Comparison of ENCODE assay signal across 8 cellular contexts in genomic region chr22:19479358-19480172, GRCh38. TPM values are rescaled to one million over a fixed set of nuclear protein-coding genes. Genes with fewer than 3 reads are reported as not detected.
DNase-seq lines count a peak whose midpoint lies in the region; ATAC-seq and TF ChIP-seq lines count a peak whose summit lies in the region.

TSS of gene CDC45 (plus strand) at chr22:19479920. CDS start at chr22:19479969, 49 bp downstream.

- TF ChIP-seq CTCF in C4-2B (conservative IDR thresholded peaks at IDR 0.05) = no peak

- H3K4me1 Mint-ChIP-seq in dendritic cell treated with granulocyte-macrophage colony-stimulating factor and Interleukin-4, amounts not matched to agents 40 ng/mL and 50 ng/mL, for 4 days (ENCODE audit: low read depth) = peaks cover 33% of the 10 kb centered on the region

- H3K9me3 Mint-ChIP-seq in dendritic cell treated with granulocyte-macrophage colony-stimulating factor and Interleukin-4, amounts not matched to agents 40 ng/mL and 50 ng/mL, for 4 days = no peaks in the 10 kb centered on the region

- H3K27me3 Mint-ChIP-seq in dendritic cell treated with granulocyte-macrophage colony-stimulating factor and Interleukin-4, amounts not matched to agents 40 ng/mL and 50 ng/mL, for 4 days = no peaks in the 10 kb centered on the region

- H3K27ac Mint-ChIP-seq in dendritic cell treated with granulocyte-macrophage colony-stimulating factor and Interleukin-4, amounts not matched to agents 40 ng/mL and 50 ng/mL, for 4 days = peak within 1 kb of the TSS; percentile 97

- DNase-seq in NCI-H774 (lab: John Stamatoyannopoulos, UW) (peak; percentile 97), left lobe of liver (ENCODE audit: low spot score) (peak; percentile 97)
- DNase-seq in activated CD4-positive, alpha-beta T cell treated with anti-CD3 and anti-CD28 coated beads, Interleukin-2, amount 50 U/mL, for 4 hours = peak; percentile 93 to 94
- peak; percentile 92 for DNase-seq in stimulated activated CD4-positive, alpha-beta T cell treated with anti-CD3 and anti-CD28 coated beads, Interleukin-2, amount 100 ng/mL, for 4 hours (ENCODE audit: low read depth)

- H3K36me3 Mint-ChIP-seq in dendritic cell treated with granulocyte-macrophage colony-stimulating factor and Interleukin-4, amounts not matched to agents 40 ng/mL and 50 ng/mL, for 4 days (ENCODE audit: low read depth) = peaks cover 28% of the 10 kb centered on the region

- ATAC-seq in GM19395 (IDR thresholded peaks at IDR 0.05; ENCODE audit: unreplicated experiment) = peak; percentile 83
- peak; percentile 73 for ATAC-seq in HG03565 (IDR thresholded peaks at IDR 0.05; ENCODE audit: unreplicated experiment)
- peak; percentile 88 for ATAC-seq in left lobe of liver

- peak within 1 kb of the TSS; percentile 88 for H3K4me3 Mint-ChIP-seq in dendritic cell treated with granulocyte-macrophage colony-stimulating factor and Interleukin-4, amounts not matched to agents 40 ng/mL and 50 ng/mL, for 4 days

- intact Hi-C loops in dendritic cell treated with granulocyte-macrophage colony-stimulating factor and Interleukin-4, amounts not matched to agents 40 ng/mL and 50 ng/mL, for 4 days (cut with micrococcal nuclease) = loop anchor here (1.0 to 10.0 kb wide), 5 partner anchors 32 to 335 kb away; partner anchors contain the start of genes C22orf39, CLTCL1, ESS2 and MRPL40

- peak within 1 kb of the TSS; percentile 90 for H3K27ac ChIP-seq in C4-2B

RNA-seq across cellular contexts. Expression of gene CDC45, which starts in this region (rescaled TPM):
- total RNA-seq in left lobe of liver = 0.65 TPM

Comparison
In these comparisons a context has a peak if more than half of its experiments do, and no peak if none do; other contexts are left out.
1. Peak in every context shown above with its lines: DNase-seq, ATAC-seq and H3K27ac ChIP-seq.
2. Peak in DNase-seq and ATAC-seq in left lobe of liver; RNA of the gene not detected or under 1 TPM.